19 cellular contexts compared by ENCODE assay signal in genomic region chr1:171152533-171152932, GRCh38. TPM values are rescaled to one million over a fixed set of nuclear protein-coding genes. Genes with fewer than 3 reads are reported as not detected.
A peak's percentile ranks its signal among the peaks of the same experiment; 100 is the strongest.
DNase-seq lines count a peak whose midpoint lies in the region; ATAC-seq and TF ChIP-seq lines count a peak whose summit lies in the region.
"Had no signal": no experiment of that assay in that cellular context is flagged by ENCODE, and none has a peak within 500 bp of the region (broad histone marks: within the 10 kb centered on the region; RNA-seq: fewer than 3 reads in every experiment).

No MANE protein-coding gene starts in this region.

- H3K4me1 ChIP-seq in thyroid gland: no peaks in the 10 kb centered on the region
- H3K4me1 ChIP-seq: HAP-1, SJCRH30 had no signal

- WGBS in thyroid gland, 2 donors: 75 to 78% methylated on average over 2 of the region's 2 CpGs

- no peaks in the 10 kb centered on the region for H3K36me3 ChIP-seq in thyroid gland
- H3K36me3 ChIP-seq: HAP-1, SJCRH30 had no signal

- ATAC-seq in Right ventricle myocardium superior (ENCODE audit: poor library complexity) (peak; percentile 53), Right ventricle myocardium inferior (no peak)
- ATAC-seq: GM12878 had no signal

- no peak overlapping the region for H3K4me3 ChIP-seq in thyroid gland (replicated peaks in 1 of 3)
- H3K4me3 ChIP-seq: GM12878, HAP-1, SJCRH30 had no signal

- TF ChIP-seq CTCF in thyroid gland (IDR thresholded peaks at IDR 0.05): no peak

- H3K9me3 ChIP-seq in thyroid gland: no peaks in the 10 kb centered on the region
- H3K9me3 ChIP-seq: HAP-1, SJCRH30 had no signal

- intact Hi-C loops in Right ventricle myocardium superior (cut with DNase I): no loop called here
- intact Hi-C loops in Right ventricle myocardium inferior (cut with DNase I): no loop called here
- intact Hi-C loops in thyroid gland (cut with DNase I): no loop called here
- intact Hi-C loops in head of caudate nucleus (cut with DNase I): no loop called here

- H3K27ac ChIP-seq in thyroid gland: no peak overlapping the region
- H3K27ac ChIP-seq: SJCRH30 had no signal

- no peak for TF ChIP-seq POLR2A in thyroid gland (IDR thresholded peaks at IDR 0.05)

- H3K27me3 ChIP-seq in thyroid gland: no peaks in the 10 kb centered on the region
- H3K27me3 ChIP-seq: SJCRH30 had no signal

- DNase-seq in Right ventricle myocardium superior: no peak
- no peak for DNase-seq in Right ventricle myocardium inferior (ENCODE audit: missing footprints)
- peak; percentile 34 for DNase-seq in NCI-H1105 treated with DMSO at 0.1 percent for 48 hours (lab: John Stamatoyannopoulos, UW)
- peak; percentile 24 for DNase-seq in OCI-M1 (lab: John Stamatoyannopoulos, UW)
- DNase-seq in thyroid gland: peak; percentile 4 to 8
- DNase-seq in activated gamma-delta T cell treated with Interleukin-2 at 50 U/mL for 16 hours: no peak
- no peak for DNase-seq in head of caudate nucleus
- DNase-seq: COR-L47, GDM1, IMR-90, Karpas-422, NCI-H1417, NCI-H2029, NCI-H2227 treated with DMSO at 0.1 percent for 48 hours, RPMI8226 had no signal

RNA-seq across cellular contexts. Expression of gene FMO2, which starts 32.6 kb away (rescaled TPM):
- total RNA-seq in Right ventricle myocardium superior: 59.2 TPM
- 59.4 TPM for total RNA-seq in Right ventricle myocardium inferior
- total RNA-seq in thyroid gland: 100 to 1,000 TPM in 1 of 4 donors, 10 to 100 TPM in 3; 13.8 to 128 (median 14.5) TPM
- total RNA-seq: GM12878, HT1080, SJCRH30 had no signal

Comparison
In these comparisons a context has a peak if more than half of its experiments do, and no peak if none do; other contexts are left out.
1. DNase-seq: peak in NCI-H1105 treated with DMSO at 0.1 percent for 48 hours (single experiment), OCI-M1 (single experiment) and thyroid gland (2 of 2); none in Right ventricle myocardium superior (single experiment), Right ventricle myocardium inferior (single experiment), activated gamma-delta T cell treated with Interleukin-2 at 50 U/mL for 16 hours (single experiment) and head of caudate nucleus (0 of 42).